In genomic region chr10:74176380-74177139, GRCh38 we compare ENCODE assay signal across 8 cellular contexts. TPM values are rescaled to one million over a fixed set of nuclear protein-coding genes. Genes with fewer than 3 reads are reported as not detected.
A peak's percentile ranks its signal among the peaks of the same experiment; 100 is the strongest.
DNase-seq lines count a peak whose midpoint lies in the region; ATAC-seq lines count a peak whose summit lies in the region.

No MANE protein-coding gene starts in this region.

- peaks cover under 1% of the 10 kb centered on the region for H3K36me3 Mint-ChIP-seq in activated naive CD4-positive, alpha-beta T cell treated with anti-CD3 and anti-CD28 coated beads, Interleukin-2, amount 50 U/mL, for 24 hours

- H3K9me3 ChIP-seq in SK-N-MC (ENCODE audit: low read depth, low read length): no peaks in the 10 kb centered on the region

- H3K27ac ChIP-seq in SK-N-MC (peak overlapping the region; percentile 67; the same call in 1 of the 2 replicates), temporal lobe (ENCODE audit: low read depth, low read length) (peak overlapping the region; percentile 66)

- H3K27me3 Mint-ChIP-seq in activated naive CD4-positive, alpha-beta T cell treated with anti-CD3 and anti-CD28 coated beads, Interleukin-2, amount 50 U/mL, for 24 hours: no peaks in the 10 kb centered on the region

- peak; percentile 95 for DNase-seq in NCI-H1048 (lab: John Stamatoyannopoulos, UW)
- DNase-seq in SK-N-MC (ENCODE audit: low read depth, low spot score): peak; percentile 50
- peak; percentile 69 for DNase-seq in glomerular endothelial cell (ENCODE audit: extremely low read depth, low read depth, low spot score)
- peak; percentile 90 for DNase-seq in occipital lobe (lab: John Stamatoyannopoulos, UW)

- H3K36me3 ChIP-seq in SK-N-MC (ENCODE audit: insufficient read depth, low read length): no peaks in the 10 kb centered on the region

- H3K9me3 Mint-ChIP-seq in activated naive CD4-positive, alpha-beta T cell treated with anti-CD3 and anti-CD28 coated beads, Interleukin-2, amount 50 U/mL, for 24 hours: no peaks in the 10 kb centered on the region

- peak overlapping the region; percentile 77 for H3K9ac ChIP-seq in SK-N-MC (ENCODE audit: insufficient read length)

- peak overlapping the region; percentile 98 for H3K27ac Mint-ChIP-seq in activated naive CD4-positive, alpha-beta T cell treated with anti-CD3 and anti-CD28 coated beads, Interleukin-2, amount 50 U/mL, for 24 hours

- H3K4me1 Mint-ChIP-seq in activated naive CD4-positive, alpha-beta T cell treated with anti-CD3 and anti-CD28 coated beads, Interleukin-2, amount 50 U/mL, for 24 hours: peaks cover 45% of the 10 kb centered on the region

- H3K4me3 Mint-ChIP-seq in activated naive CD4-positive, alpha-beta T cell treated with anti-CD3 and anti-CD28 coated beads, Interleukin-2, amount 50 U/mL, for 24 hours: peak overlapping the region; percentile 93

- peak overlapping the region; percentile 72 for H3K4me3 ChIP-seq in GM08714 (ENCODE audit: low read length)
- H3K4me3 ChIP-seq in SK-N-MC: peak overlapping the region; percentile 86

- ATAC-seq in HG02588 (IDR thresholded peaks at IDR 0.05; ENCODE audit: unreplicated experiment): peak; percentile 87

RNA-seq across cellular contexts. Expression of gene ADK, which starts 25.5 kb away (rescaled TPM):
- total RNA-seq in glomerular endothelial cell (23.9 and 31.1 TPM in 2 replicates), occipital lobe (39.8 TPM), temporal lobe (28.0 TPM)

RNA-seq across cellular contexts. Expression of gene AP3M1, which starts 25.9 kb away (rescaled TPM):
- total RNA-seq in glomerular endothelial cell (43.3 and 43.9 TPM in 2 replicates), occipital lobe (40.2 TPM), temporal lobe (33.4 TPM)

Comparison
In these comparisons a context has a peak if more than half of its experiments do, and no peak if none do; other contexts are left out.
1. Peak in every context shown above with its lines: DNase-seq, ATAC-seq, H3K4me3 ChIP-seq and H3K27ac ChIP-seq.